9 cellular contexts compared by ENCODE assay signal in genomic region chr15:70308011-70308761, GRCh38.
DNase-seq lines count a peak whose midpoint lies in the region; ATAC-seq and TF ChIP-seq lines count a peak whose summit lies in the region.
"Had no signal": no experiment of that assay in that cellular context is flagged by ENCODE, and none has a peak within 500 bp of the region (broad histone marks: within the 10 kb centered on the region; RNA-seq: fewer than 3 reads in every experiment).

No MANE protein-coding gene starts in this region.

- no peaks in the 10 kb centered on the region for H3K36me3 Mint-ChIP-seq in T-helper 2 cell treated with Interferon-gamma antibody and Interleukin-4, amounts not matched to agents 5 μg/mL and 100 μg/mL, for 36 hours (ENCODE audit: low read depth)

- no peaks in the 10 kb centered on the region for H3K9me3 Mint-ChIP-seq in T-helper 2 cell treated with Interferon-gamma antibody and Interleukin-4, amounts not matched to agents 5 μg/mL and 100 μg/mL, for 36 hours

- DNase-seq in DMS53 (lab: John Stamatoyannopoulos, UW): peak; percentile 42
- no peak for DNase-seq in DMS53 treated with DMSO at 0.1 percent for 48 hours (lab: John Stamatoyannopoulos, UW; ENCODE audit: unreplicated experiment)
- peak; percentile 40 for DNase-seq in T-helper 2 cell treated with Interferon-gamma antibody and Interleukin-4, amounts not matched to agents 5 μg/mL and 100 μg/mL, for 36 hours (ENCODE audit: low spot score)
- DNase-seq in smooth muscle cell of the brain vasculature (ENCODE audit: low read depth, low spot score): peak; percentile 70
- no peak for DNase-seq in DMS79 (lab: John Stamatoyannopoulos, UW)
- no peak for DNase-seq in right cardiac atrium
- DNase-seq in psoas muscle: no peak

- no peaks in the 10 kb centered on the region for H3K36me3 ChIP-seq in psoas muscle (ENCODE audit: insufficient read depth in 1 of 2, low read depth in 1 of 2)

- H3K4me3 ChIP-seq in right cardiac atrium (ENCODE audit: low read length): no peak overlapping the region
- no peak overlapping the region for H3K4me3 ChIP-seq in psoas muscle

- H3K27ac Mint-ChIP-seq in T-helper 2 cell treated with Interferon-gamma antibody and Interleukin-4, amounts not matched to agents 5 μg/mL and 100 μg/mL, for 36 hours: no peak overlapping the region

- TF ChIP-seq CTCF in psoas muscle (IDR thresholded peaks at IDR 0.05): no peak

- H3K27me3 Mint-ChIP-seq in T-helper 2 cell treated with Interferon-gamma antibody and Interleukin-4, amounts not matched to agents 5 μg/mL and 100 μg/mL, for 36 hours (ENCODE audit: low read depth): peaks cover 34% of the 10 kb centered on the region

- peak overlapping the region; percentile 12 for H3K4me3 Mint-ChIP-seq in T-helper 2 cell treated with Interferon-gamma antibody and Interleukin-4, amounts not matched to agents 5 μg/mL and 100 μg/mL, for 36 hours

- H3K4me1 ChIP-seq in right cardiac atrium (ENCODE audit: control insufficient read depth, insufficient read depth, low read length) (peaks cover 5% of the 10 kb centered on the region), psoas muscle (no peaks in the 10 kb centered on the region)

- peak; percentile 61 for ATAC-seq in HG02973 (IDR thresholded peaks at IDR 0.05; ENCODE audit: unreplicated experiment)
- ATAC-seq in right cardiac atrium: no peak
- ATAC-seq in psoas muscle: no peak

- H3K9me3 ChIP-seq in right cardiac atrium (ENCODE audit: control insufficient read depth, low read length) (no peaks in the 10 kb centered on the region), psoas muscle (peaks cover 8% of the 10 kb centered on the region)

- H3K27me3 ChIP-seq in right cardiac atrium (ENCODE audit: control insufficient read depth, insufficient read depth) (peaks cover 3% of the 10 kb centered on the region), psoas muscle (ENCODE audit: insufficient read depth in 3 of 3, low read length in 2 of 3) (peaks cover 0 to 21% (median 0%) of the 10 kb centered on the region in 3 donors)

- H3K27ac ChIP-seq in right cardiac atrium (ENCODE audit: low read length) (no peak overlapping the region), psoas muscle (no peak overlapping the region)
- H3K27ac ChIP-seq: 22Rv1 had no signal

- intact Hi-C loops in right cardiac atrium (cut with DNase I) (no loop called here), psoas muscle (cut with DNase I) (no loop called here)

- WGBS in right cardiac atrium: 37% methylated on average over 5 of the region's 5 CpGs
- 52 to 71% (median 63%) methylated on average over 5 of the region's 5 CpGs for WGBS in psoas muscle, 3 donors

- peaks cover 9% of the 10 kb centered on the region for H3K4me1 Mint-ChIP-seq in T-helper 2 cell treated with Interferon-gamma antibody and Interleukin-4, amounts not matched to agents 5 μg/mL and 100 μg/mL, for 36 hours (ENCODE audit: low read depth)

Comparison
In these comparisons a context has a peak if more than half of its experiments do, and no peak if none do; other contexts are left out.
1. DNase-seq: peak in DMS53 (single experiment), T-helper 2 cell treated with Interferon-gamma antibody and Interleukin-4, amounts not matched to agents 5 μg/mL and 100 μg/mL, for 36 hours (single experiment) and smooth muscle cell of the brain vasculature (single experiment); none in DMS53 treated with DMSO at 0.1 percent for 48 hours (single experiment), DMS79 (single experiment), right cardiac atrium (0 of 3) and psoas muscle (0 of 2).